ENCODE assay signal across 8 cellular contexts in genomic region chr22:26169312-26170111, GRCh38. TPM values are rescaled to one million over a fixed set of nuclear protein-coding genes. Genes with fewer than 3 reads are reported as not detected.
DNase-seq lines count a peak whose midpoint lies in the region; ATAC-seq and TF ChIP-seq lines count a peak whose summit lies in the region.

Gene SEZ6L, plus strand, starts transcription at chr22:26169462. Its CDS starts 208 bp downstream, at chr22:26169670.

- H3K4me3 Mint-ChIP-seq in activated CD4-positive, alpha-beta memory T cell treated with anti-CD3 and anti-CD28 coated beads, Interleukin-2, amount 10 ng/mL, durations not matched to agents 7 days and 5 days: no peak within 1 kb of the TSS

- TF ChIP-seq CTCF in ascending aorta (IDR thresholded peaks at IDR 0.05): no peak
- TF ChIP-seq CTCF in lower lobe of right lung (IDR thresholded peaks at IDR 0.05): no peak
- no peak for TF ChIP-seq CTCF in tibial nerve (IDR thresholded peaks at IDR 0.05)

- DNase-seq in NCI-H748 (lab: John Stamatoyannopoulos, UW; ENCODE audit: unreplicated experiment) (peak; percentile 72), NCI-H748 treated with DMSO at 0.1 percent for 48 hours (lab: John Stamatoyannopoulos, UW) (no peak), ascending aorta (ENCODE audit: low spot score in 2 of 2) (no peak), lower lobe of right lung (peak; percentile 43), tibial nerve (ENCODE audit: low spot score in 2 of 2) (no peak), sciatic nerve (ENCODE audit: low spot score) (no peak)
- no peak for DNase-seq in activated CD4-positive, alpha-beta T cell treated with anti-CD3 and anti-CD28 coated beads for 1 hour
- no peak for DNase-seq in activated CD4-positive, alpha-beta memory T cell treated with anti-CD3 and anti-CD28 coated beads, Interleukin-2, amount 10 ng/mL, durations not matched to agents 7 days and 5 days

- H3K4me1 ChIP-seq in ascending aorta (peaks cover 0 to 5% of the 10 kb centered on the region in 2 donors), lower lobe of right lung (peaks cover 4% of the 10 kb centered on the region), tibial nerve (peaks cover 0 to 22% (median 0%) of the 10 kb centered on the region in 4 donors)

- POLR2A ChIA-PET in activated CD4-positive, alpha-beta memory T cell treated with anti-CD3 and anti-CD28 coated beads, Interleukin-2, amount 10 ng/mL, durations not matched to agents 7 days and 5 days (lab: Charles Lee): no interaction called here

- peak within 1 kb of the TSS; percentile 20 to 63 for H3K4me3 ChIP-seq in ascending aorta
- H3K4me3 ChIP-seq in lower lobe of right lung: peak within 1 kb of the TSS; percentile 40
- peak within 1 kb of the TSS; percentile 4 to 51 (median 18) for H3K4me3 ChIP-seq in tibial nerve

- no peak within 1 kb of the TSS for H3K27ac Mint-ChIP-seq in activated CD4-positive, alpha-beta memory T cell treated with anti-CD3 and anti-CD28 coated beads, Interleukin-2, amount 10 ng/mL, durations not matched to agents 7 days and 5 days

- no peak for TF ChIP-seq POLR2A in tibial nerve (IDR thresholded peaks at IDR 0.05)

- CTCF ChIA-PET in activated CD4-positive, alpha-beta memory T cell treated with anti-CD3 and anti-CD28 coated beads, Interleukin-2, amount 10 ng/mL, durations not matched to agents 7 days and 5 days (lab: Charles Lee): no interaction called here

- intact Hi-C loops in ascending aorta (cut with DNase I): no loop called here
- intact Hi-C loops in lower lobe of right lung (cut with DNase I): no loop called here
- intact Hi-C loops in sciatic nerve (cut with DNase I): no loop called here

- ATAC-seq in lower lobe of right lung (peak in 1 of 2 donors; percentile 46), sciatic nerve (no peak)

- H3K27ac ChIP-seq in ascending aorta: no peak within 1 kb of the TSS
- no peak within 1 kb of the TSS for H3K27ac ChIP-seq in lower lobe of right lung
- H3K27ac ChIP-seq in tibial nerve: no peak within 1 kb of the TSS

- no peaks in the 10 kb centered on the region for H3K36me3 Mint-ChIP-seq in activated CD4-positive, alpha-beta memory T cell treated with anti-CD3 and anti-CD28 coated beads, Interleukin-2, amount 10 ng/mL, durations not matched to agents 7 days and 5 days (ENCODE audit: low read depth)

- no peaks in the 10 kb centered on the region for H3K4me1 Mint-ChIP-seq in activated CD4-positive, alpha-beta memory T cell treated with anti-CD3 and anti-CD28 coated beads, Interleukin-2, amount 10 ng/mL, durations not matched to agents 7 days and 5 days

- H3K27me3 Mint-ChIP-seq in activated CD4-positive, alpha-beta memory T cell treated with anti-CD3 and anti-CD28 coated beads, Interleukin-2, amount 10 ng/mL, durations not matched to agents 7 days and 5 days: peaks cover 48% of the 10 kb centered on the region

- no peaks in the 10 kb centered on the region for H3K9me3 Mint-ChIP-seq in activated CD4-positive, alpha-beta memory T cell treated with anti-CD3 and anti-CD28 coated beads, Interleukin-2, amount 10 ng/mL, durations not matched to agents 7 days and 5 days

- 1 to 2% methylated on average over 45 to 46 of the region's 92 CpGs for WGBS in tibial nerve, 2 donors

- no peaks in the 10 kb centered on the region for H3K27me3 ChIP-seq in ascending aorta
- peaks cover 69% of the 10 kb centered on the region for H3K27me3 ChIP-seq in lower lobe of right lung (ENCODE audit: low read depth)
- H3K27me3 ChIP-seq in tibial nerve: peaks cover 0 to 41% of the 10 kb centered on the region in 2 donors

- H3K9me3 ChIP-seq in ascending aorta: no peaks in the 10 kb centered on the region
- H3K9me3 ChIP-seq in lower lobe of right lung: no peaks in the 10 kb centered on the region
- no peaks in the 10 kb centered on the region for H3K9me3 ChIP-seq in tibial nerve

- no peak for TF ChIP-seq EP300 in tibial nerve (IDR thresholded peaks at IDR 0.05)

- H3K36me3 ChIP-seq in ascending aorta (no peaks in the 10 kb centered on the region), lower lobe of right lung (no peaks in the 10 kb centered on the region), tibial nerve (no peaks in the 10 kb centered on the region)

RNA-seq across cellular contexts. Expression of gene SEZ6L, which starts in this region (rescaled TPM):
- not detected for total RNA-seq in ascending aorta
- 0.24 TPM for total RNA-seq in lower lobe of right lung
- total RNA-seq in tibial nerve: under 1 TPM; under 0.01 to 0.63 (median 0.22) TPM
- 0.13 TPM for total RNA-seq in sciatic nerve
- not detected for total RNA-seq in activated CD4-positive, alpha-beta memory T cell treated with anti-CD3 and anti-CD28 coated beads, Interleukin-2, amount 10 ng/mL, durations not matched to agents 7 days and 5 days

Comparison
In these comparisons a context has a peak if more than half of its experiments do, and no peak if none do; other contexts are left out.
1. Peak in DNase-seq and H3K4me3 ChIP-seq in lower lobe of right lung; RNA of the gene not detected or under 1 TPM.